Comparison of ENCODE assay signal across 8 cellular contexts in genomic region chr10:116272497-116273221, GRCh38. TPM values are rescaled to one million over a fixed set of nuclear protein-coding genes. Genes with fewer than 3 reads are reported as not detected.
DNase-seq lines count a peak whose midpoint lies in the region; ATAC-seq, FAIRE-seq and TF ChIP-seq lines count a peak whose summit lies in the region.

Gene GFRA1 (minus strand): TSS chr10:116273206. CDS start chr10:116272029, 1,177 bp downstream.

- H3K27me3 ChIP-seq in BLaER1, result peaks cover 72% of the 10 kb centered on the region
- H3K27me3 ChIP-seq in right lobe of liver, result no peaks in the 10 kb centered on the region
- H3K27me3 ChIP-seq in thyroid gland, result peaks cover 13% of the 10 kb centered on the region

- H3K4me1 ChIP-seq in BLaER1 (peaks cover 23% of the 10 kb centered on the region; the same call in 1 of the 2 replicates), right lobe of liver (peaks cover 0 to 6% (median 0%) of the 10 kb centered on the region in 4 donors), thyroid gland (peaks cover 19 to 37% of the 10 kb centered on the region in 2 donors)

- H3K9me3 ChIP-seq in BLaER1 (peaks cover 45% of the 10 kb centered on the region), right lobe of liver (no peaks in the 10 kb centered on the region), thyroid gland (no peaks in the 10 kb centered on the region)

- FAIRE-seq in GM12891 (lab: Jason Lieb, UNC), result no peak

- peak in 1 of 2 donors; percentile 5 for DNase-seq in cardiac fibroblast (ENCODE audit: low read depth in 2 of 2)
- DNase-seq in right lobe of liver, result peak; percentile 57 to 77 (median 72)
- DNase-seq in thyroid gland, result no peak
- DNase-seq in RKO (ENCODE audit: low spot score), result no peak
- DNase-seq in GM12891 (ENCODE audit: insufficient read length, low spot score), result no peak

- no peak within 1 kb of the TSS for H3K9ac ChIP-seq in BLaER1

- H3K27ac ChIP-seq in BLaER1 (no peak within 1 kb of the TSS), right lobe of liver (peak within 1 kb of the TSS; percentile 51 to 87 (median 79)), thyroid gland (no peak within 1 kb of the TSS)

- H3K4me3 ChIP-seq in BLaER1 (peak within 1 kb of the TSS; percentile 65), cardiac fibroblast (replicated peaks in 1 of 2; ENCODE audit: low read depth in 2 of 2, low read length in 2 of 2) (peak within 1 kb of the TSS; percentile 25 to 38), right lobe of liver (peak within 1 kb of the TSS; percentile 68 to 83 (median 73)), thyroid gland (replicated peaks in 1 of 3) (peak within 1 kb of the TSS in 2 of 3 donors; percentile 31 to 32)

- no peak for TF ChIP-seq CTCF in cardiac fibroblast (IDR thresholded peaks at IDR 0.05; ENCODE audit: low read depth, low read length)
- peak; percentile 20 to 39 (median 26) for TF ChIP-seq CTCF in right lobe of liver (IDR thresholded peaks at IDR 0.05)
- no peak for TF ChIP-seq CTCF in thyroid gland (IDR thresholded peaks at IDR 0.05)

- no peaks in the 10 kb centered on the region for H4K20me1 ChIP-seq in BLaER1

- intact Hi-C loops in right lobe of liver (cut with DNase I) (no loop called here), thyroid gland (cut with DNase I) (no loop called here)

- H3K36me3 ChIP-seq in BLaER1, result no peaks in the 10 kb centered on the region
- H3K36me3 ChIP-seq in right lobe of liver, result no peaks in the 10 kb centered on the region
- H3K36me3 ChIP-seq in thyroid gland, result no peaks in the 10 kb centered on the region

- ATAC-seq in HG03442 (IDR thresholded peaks at IDR 0.05; ENCODE audit: unreplicated experiment) (peak; percentile 43), right lobe of liver (peak; percentile 49 to 67 (median 60)), GM18520 (IDR thresholded peaks at IDR 0.05; ENCODE audit: unreplicated experiment) (no peak)

- peak; percentile 8 for TF ChIP-seq POLR2A in right lobe of liver (IDR thresholded peaks at IDR 0.05)
- TF ChIP-seq POLR2A in thyroid gland (IDR thresholded peaks at IDR 0.05), result no peak
- TF ChIP-seq POLR2A in GM12891 (IDR thresholded peaks at IDR 0.05; ENCODE audit: low read depth, low read length), result no peak

- WGBS in right lobe of liver (ENCODE audit: insufficient coverage, low coverage, low lambda C conversion rate, missing lambda C conversion rate), result 0% methylated on average over 25 of the region's 69 CpGs
- WGBS in thyroid gland, 2 donors, result 0 to 1% methylated on average over 40 to 56 of the region's 69 CpGs

- H3K4me2 ChIP-seq in BLaER1, result peak within 1 kb of the TSS; percentile 82

TF ChIP-seq in GM12891, 5 proteins besides CTCF, POLR2A, EP300 and RAD21:
- TF ChIP-seq POU2F2 (IDR thresholded peaks at IDR 0.05; ENCODE audit: low read depth, low read length), result no peak
- no peak for TF ChIP-seq POLR2AphosphoS5 (IDR thresholded peaks at IDR 0.05; ENCODE audit: low read depth, low read length)
- no peak for TF ChIP-seq SPI1 (IDR thresholded peaks at IDR 0.05; ENCODE audit: low read depth, low read length)
- no peak for TF ChIP-seq PAX5 (IDR thresholded peaks at IDR 0.05; ENCODE audit: insufficient read depth, low read length, severe bottlenecking)
- no peak for TF ChIP-seq TAF1 (IDR thresholded peaks at IDR 0.05; ENCODE audit: low read depth, low read length)

RNA-seq across cellular contexts. Expression of gene GFRA1, which starts in this region (rescaled TPM):
- 10 to 100 TPM; 17.9 to 67.8 (median 42.8) TPM for total RNA-seq in right lobe of liver
- total RNA-seq in thyroid gland, result 10 to 100 TPM in 1 of 4 donors, 1 to 10 TPM in 3; 4.4 to 18.0 (median 5.5) TPM
- polyA plus RNA-seq in GM12891 (2012; ENCODE audit: low read depth, missing spikeins), result 0.01 TPM

Comparison
In these comparisons a context has a peak if more than half of its experiments do, and no peak if none do; other contexts are left out.
1. H3K27ac ChIP-seq: peak in right lobe of liver (3 of 3); none in BLaER1 (single experiment) and thyroid gland (0 of 3).
2. DNase-seq: peak in right lobe of liver (3 of 3); none in thyroid gland (0 of 2), RKO (single experiment) and GM12891 (single experiment).
3. CTCF ChIP-seq: peak in right lobe of liver (4 of 4); none in cardiac fibroblast (single experiment) and thyroid gland (0 of 6).
4. Peak in every context shown above with its lines, with median percentiles within 50 percentile points of each other: H3K4me3 ChIP-seq.